8 cellular contexts compared by ENCODE assay signal in the genomic region with DNA sequence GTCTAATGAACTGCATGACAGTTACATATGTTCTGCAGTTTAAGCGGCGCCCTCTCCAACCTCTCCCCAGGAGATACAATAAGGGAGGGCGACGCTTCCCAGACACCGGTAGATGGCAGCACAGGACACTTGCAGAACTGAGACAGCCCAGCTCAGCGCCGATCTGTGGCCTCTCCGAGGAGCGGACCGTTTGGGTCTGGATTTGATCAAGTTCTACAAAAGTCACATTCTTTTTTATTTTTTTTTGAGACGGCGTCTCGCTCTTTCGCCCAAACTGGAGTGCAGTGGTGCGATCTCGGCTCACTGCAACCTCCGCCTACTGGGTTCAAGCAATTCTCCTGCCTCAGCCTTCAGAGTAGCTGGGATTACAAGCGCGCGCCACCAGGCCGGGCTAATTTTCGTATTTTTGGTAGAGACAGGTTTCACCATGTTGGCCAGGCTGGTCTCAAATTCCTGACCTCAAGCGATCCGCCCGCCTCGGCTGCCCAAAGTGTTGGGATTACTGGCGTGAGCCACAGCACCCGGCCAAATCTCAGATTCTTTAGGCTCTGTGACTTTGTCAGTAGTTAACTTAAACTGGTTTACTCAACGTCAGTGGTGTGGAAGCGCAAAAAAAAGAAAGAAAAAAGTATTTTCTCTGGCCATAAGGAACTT. TPM values are rescaled to one million over a fixed set of nuclear protein-coding genes. Genes with fewer than 3 reads are reported as not detected.
A peak's percentile ranks its signal among the peaks of the same experiment; 100 is the strongest.
DNase-seq lines count a peak whose midpoint lies in the region; ATAC-seq and TF ChIP-seq lines count a peak whose summit lies in the region.

No MANE protein-coding gene starts in this region.

- H3K79me2 ChIP-seq in OCI-LY1 (ENCODE audit: insufficient read depth, low read length): no peaks in the 10 kb centered on the region

- H3F3A ChIP-seq in OCI-LY1 (ENCODE audit: insufficient read depth, low read length): no peaks in the 10 kb centered on the region

- TF ChIP-seq CTCF in OCI-LY1 (IDR thresholded peaks at IDR 0.05; ENCODE audit: low read length) (peak; percentile 91), epithelial cell of proximal tubule (conservative IDR thresholded peaks at IDR 0.05; ENCODE audit: low read depth, low read length) (peak; percentile 95)

- H3K9me2 ChIP-seq in OCI-LY1 (ENCODE audit: low read depth, low read length): no peaks in the 10 kb centered on the region

- WGBS in HUES64: 12% methylated on average over 30 of the region's 30 CpGs

- peak; percentile 86 for DNase-seq in COLO829 (ENCODE audit: low spot score)
- DNase-seq in activated T-cell treated with anti-CD3 and anti-CD28 coated beads for 1 hour (ENCODE audit: low read depth): peak; percentile 82
- peak; percentile 58 for DNase-seq in epithelial cell of proximal tubule (ENCODE audit: low read depth)
- peak; percentile 74 for DNase-seq in stimulated activated CD8-positive, alpha-beta memory T cell treated with anti-CD3 and anti-CD28 coated beads, Interleukin-4, amount 100 ng/mL, for 24 hours (ENCODE audit: low read depth)

- H3K27ac ChIP-seq in HUES64 (ENCODE audit: low read depth, low read length) (no peak overlapping the region), OCI-LY1 (ENCODE audit: low read depth, low read length, poor library complexity, severe bottlenecking) (peak overlapping the region; percentile 68), mucosa of rectum (ENCODE audit: low read depth in 2 of 2, low read length in 2 of 2) (peak overlapping the region; percentile 96)

- H3K9ac ChIP-seq in HUES64 (ENCODE audit: low read depth, low read length) (peak overlapping the region; percentile 68), OCI-LY1 (ENCODE audit: low read length) (no peak overlapping the region), mucosa of rectum (ENCODE audit: low read depth in 1 of 2, low read length in 2 of 2) (peak overlapping the region; percentile 70 to 86)

- H3K4me3 ChIP-seq in HUES64 (ENCODE audit: low read length) (peak overlapping the region; percentile 75), OCI-LY1 (ENCODE audit: low read depth, low read length, poor library complexity, severe bottlenecking) (peak overlapping the region; percentile 71), epithelial cell of proximal tubule (ENCODE audit: low read depth, low read length) (peak overlapping the region; percentile 97), mucosa of rectum (ENCODE audit: low read length in 2 of 2) (peak overlapping the region; percentile 85 to 99)

- H3K27me3 ChIP-seq in HUES64 (ENCODE audit: insufficient read depth, low read length) (no peaks in the 10 kb centered on the region), OCI-LY1 (ENCODE audit: insufficient read depth, low read length) (no peaks in the 10 kb centered on the region), mucosa of rectum (ENCODE audit: control insufficient read depth in 2 of 2, insufficient read depth in 2 of 2, low read length in 2 of 2) (no peaks in the 10 kb centered on the region)

- H3K9me3 ChIP-seq in HUES64 (ENCODE audit: insufficient read depth, low read depth, low read length) (no peaks in the 10 kb centered on the region), OCI-LY1 (ENCODE audit: low read length) (no peaks in the 10 kb centered on the region), mucosa of rectum (ENCODE audit: control insufficient read depth in 2 of 2, low read length in 2 of 2) (no peaks in the 10 kb centered on the region)

- no peak overlapping the region for H2AFZ ChIP-seq in OCI-LY1 (ENCODE audit: low read length)

- H3K4me1 ChIP-seq in HUES64 (ENCODE audit: insufficient read depth, low read length): peaks cover 25% of the 10 kb centered on the region
- peaks cover 25% of the 10 kb centered on the region for H3K4me1 ChIP-seq in OCI-LY1 (ENCODE audit: insufficient read depth, low read length, severe bottlenecking)
- H3K4me1 ChIP-seq in mucosa of rectum (ENCODE audit: control insufficient read depth in 2 of 2, insufficient read depth in 2 of 2, low read length in 2 of 2): peaks cover 34 to 37% of the 10 kb centered on the region in 2 donors

- H3K36me3 ChIP-seq in HUES64 (ENCODE audit: insufficient read depth, low read length): no peaks in the 10 kb centered on the region
- H3K36me3 ChIP-seq in OCI-LY1 (ENCODE audit: insufficient read depth, low read length): no peaks in the 10 kb centered on the region
- H3K36me3 ChIP-seq in mucosa of rectum (ENCODE audit: control insufficient read depth in 2 of 2, insufficient read depth in 2 of 2, low read length in 2 of 2): no peaks in the 10 kb centered on the region

- no peaks in the 10 kb centered on the region for H4K20me1 ChIP-seq in OCI-LY1 (ENCODE audit: insufficient read depth, low read length)

- peak; percentile 32 for ATAC-seq in GM21390 (IDR thresholded peaks at IDR 0.05; ENCODE audit: unreplicated experiment)

- H3K4me2 ChIP-seq in OCI-LY1 (ENCODE audit: low read length): peak overlapping the region; percentile 95

RNA-seq across cellular contexts. Expression of a gene that starts 1.4 kb away (rescaled TPM):
- 5.6 TPM for polyA plus RNA-seq in HUES64 (2013, experiment 1 of 2)
- polyA plus RNA-seq in HUES64 (2013, experiment 2 of 2): 6.1 TPM
- 14.0 and 27.7 TPM in 2 replicates for total RNA-seq in epithelial cell of proximal tubule

RNA-seq across cellular contexts. Expression of a gene that starts 14.1 kb away (rescaled TPM):
- polyA plus RNA-seq in HUES64 (2013, experiment 1 of 2): 134 TPM
- polyA plus RNA-seq in HUES64 (2013, experiment 2 of 2): 132 TPM
- 201 and 268 TPM in 2 replicates for total RNA-seq in epithelial cell of proximal tubule

RNA-seq across cellular contexts. Expression of a gene that starts 20.6 kb away (rescaled TPM):
- polyA plus RNA-seq in HUES64 (2013, experiment 1 of 2): 11.8 TPM
- 13.3 TPM for polyA plus RNA-seq in HUES64 (2013, experiment 2 of 2)
- 18.6 and 27.8 TPM in 2 replicates for total RNA-seq in epithelial cell of proximal tubule

RNA-seq across cellular contexts. Expression of a gene that starts 37.3 kb away (rescaled TPM):
- 49.3 TPM for polyA plus RNA-seq in HUES64 (2013, experiment 1 of 2)
- 49.5 TPM for polyA plus RNA-seq in HUES64 (2013, experiment 2 of 2)
- 47.3 and 60.3 TPM in 2 replicates for total RNA-seq in epithelial cell of proximal tubule

RNA-seq across cellular contexts. Expression of a gene that starts 44.6 kb away (rescaled TPM):
- polyA plus RNA-seq in HUES64 (2013, experiment 1 of 2): 256 TPM
- polyA plus RNA-seq in HUES64 (2013, experiment 2 of 2): 254 TPM
- 244 and 371 TPM in 2 replicates for total RNA-seq in epithelial cell of proximal tubule
